8 cellular contexts compared by ENCODE assay signal in the genomic region with DNA sequence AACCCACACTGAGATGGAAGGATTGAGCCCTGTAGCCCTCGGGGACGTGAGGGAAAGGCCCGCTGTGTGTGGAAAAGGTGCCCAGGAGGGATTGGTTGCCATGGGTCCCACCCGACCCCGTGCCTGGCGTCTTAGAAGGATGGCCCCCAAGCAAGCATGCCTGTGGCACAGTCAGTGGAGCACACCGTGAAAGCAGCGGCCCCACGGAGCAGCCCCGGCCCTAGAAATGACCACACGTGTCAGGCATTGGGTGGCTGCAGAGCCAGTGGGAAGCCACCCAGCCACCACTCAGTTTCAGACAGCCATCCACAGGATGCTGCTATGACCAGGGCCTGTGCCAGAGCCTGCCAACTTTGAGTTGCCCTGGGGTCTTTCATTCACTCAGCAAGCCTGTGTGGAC. TPM values are rescaled to one million over a fixed set of nuclear protein-coding genes. Genes with fewer than 3 reads are reported as not detected.
"Had no signal": no experiment of that assay in that cellular context is flagged by ENCODE, and none has a peak within 500 bp of the region (broad histone marks: within the 10 kb centered on the region; RNA-seq: fewer than 3 reads in every experiment).

No MANE protein-coding gene starts in this region.

- ATAC-seq: HepG2 had no signal

- DNase-seq: IMR-90, KBM-7 had no signal

- FAIRE-seq: HepG2, HTR-8/SVneo had no signal

- H3K27ac ChIP-seq: HL-60 had no signal

RNA-seq across cellular contexts. Expression of gene EPHA8, which starts 13.3 kb away (rescaled TPM):
- total RNA-seq: HepG2, HT-29, HT1080, IMR-90 had no signal
- polyA plus RNA-seq: HepG2, IgD-negative memory B cell, IMR-90 had no signal
